7 cellular contexts compared by ENCODE assay signal in the genomic region with DNA sequence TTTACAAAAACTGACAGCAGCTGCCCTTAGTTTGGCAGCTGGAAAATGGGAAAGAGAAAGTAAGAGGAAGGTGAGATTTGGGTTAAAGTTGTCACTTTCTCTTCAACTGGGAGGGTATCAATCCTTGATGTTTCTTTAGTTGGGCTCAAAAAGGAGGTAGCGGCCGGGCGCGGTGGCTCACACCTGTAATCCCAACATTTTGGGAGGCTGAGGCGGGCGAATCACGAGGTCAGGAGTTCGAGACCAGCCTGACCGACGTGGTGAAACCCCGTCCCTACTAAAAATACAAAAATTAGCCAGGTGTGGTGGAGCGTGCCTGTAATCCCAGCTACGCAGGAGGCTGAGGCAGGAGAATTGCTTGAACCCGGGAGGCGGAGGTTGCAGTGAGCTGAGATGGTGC. TPM values are rescaled to one million over a fixed set of nuclear protein-coding genes. Genes with fewer than 3 reads are reported as not detected.
DNase-seq lines count a peak whose midpoint lies in the region; ATAC-seq and TF ChIP-seq lines count a peak whose summit lies in the region.
"Not testable (repeated sequence)": the region's sequence is repeated elsewhere in the genome, so short reads cannot be mapped to it uniquely, and the experiment has no call there.

No MANE protein-coding gene starts in this region.

- not testable (repeated sequence) for H3K27me3 Mint-ChIP-seq in Caco-2 (ENCODE audit: insufficient read depth, unreplicated experiment); activated CD8-positive, alpha-beta T cell treated with anti-CD3 and anti-CD28 coated beads, Interleukin-2, amount 10 ng/mL, durations not matched to agents 7 days and 5 days (ENCODE audit: low read depth); activated naive CD8-positive, alpha-beta T cell treated with anti-CD3 and anti-CD28 coated beads, Interleukin-2, amount 10 ng/mL, durations not matched to agents 7 days and 5 days; natural killer cell treated with Interleukin-12 subunit alpha and Interleukin-12 subunit beta and Interleukin-15 and Interleukin-18, amount 100 ng/mL, for 72 hours

- H3K27ac Mint-ChIP-seq in Caco-2 (ENCODE audit: unreplicated experiment); activated CD8-positive, alpha-beta T cell treated with anti-CD3 and anti-CD28 coated beads, Interleukin-2, amount 10 ng/mL, durations not matched to agents 7 days and 5 days; activated naive CD8-positive, alpha-beta T cell treated with anti-CD3 and anti-CD28 coated beads, Interleukin-2, amount 10 ng/mL, durations not matched to agents 7 days and 5 days; natural killer cell treated with Interleukin-12 subunit alpha and Interleukin-12 subunit beta and Interleukin-15 and Interleukin-18, amount 100 ng/mL, for 72 hours: not testable (repeated sequence)

- H3K4me2 ChIP-seq in Karpas-422 (ENCODE audit: low read depth, low read length, poor library complexity, severe bottlenecking): peak overlapping the region; percentile 88
- H3K4me2 ChIP-seq in PC-9: peak overlapping the region; percentile 80

- H3K79me2 ChIP-seq in Karpas-422 (ENCODE audit: low read length): peaks cover 28% of the 10 kb centered on the region
- H3K79me2 ChIP-seq in PC-9 (ENCODE audit: low read depth): not testable (repeated sequence)

- H3K4me1 ChIP-seq in Caco-2; PC-9 (replicated peaks; ENCODE audit: insufficient read depth): not testable (repeated sequence)
- H3K4me1 ChIP-seq in Karpas-422 (ENCODE audit: low read length) (peaks cover 47% of the 10 kb centered on the region), esophagus muscularis mucosa (peaks cover 41 to 53% (median 47%) of the 10 kb centered on the region in 4 donors)

- not testable (repeated sequence) for H3K27ac ChIP-seq in Karpas-422 (ENCODE audit: low read length); PC-9
- H3K27ac ChIP-seq in esophagus muscularis mucosa (replicated peaks in 1 of 4): peak overlapping the region; percentile 90 to 97 (median 96)

- not testable (repeated sequence) for TF ChIP-seq EP300 in esophagus muscularis mucosa (IDR thresholded peaks at IDR 0.05)

- not testable (repeated sequence) for H3F3A ChIP-seq in PC-9 (ENCODE audit: insufficient read depth, low read depth)

- TF ChIP-seq CTCF in Caco-2 (IDR thresholded peaks at IDR 0.05; ENCODE audit: insufficient read depth in 1 of 2, low read depth in 1 of 2, low read length in 1 of 2, severe bottlenecking in 1 of 2, unreplicated experiment in 1 of 2); PC-9 (conservative IDR thresholded peaks at IDR 0.05); esophagus muscularis mucosa (IDR thresholded peaks at IDR 0.05): not testable (repeated sequence)

- not testable (repeated sequence) for H3K4me3 ChIP-seq in Caco-2 (ENCODE audit: low read depth, low read length); Karpas-422 (ENCODE audit: low read length); PC-9; esophagus muscularis mucosa

- peak overlapping the region; percentile 88 for H3K4me3 Mint-ChIP-seq in Caco-2 (ENCODE audit: unreplicated experiment)
- peak overlapping the region; percentile 9 for H3K4me3 Mint-ChIP-seq in activated CD8-positive, alpha-beta T cell treated with anti-CD3 and anti-CD28 coated beads, Interleukin-2, amount 10 ng/mL, durations not matched to agents 7 days and 5 days
- H3K4me3 Mint-ChIP-seq in activated naive CD8-positive, alpha-beta T cell treated with anti-CD3 and anti-CD28 coated beads, Interleukin-2, amount 10 ng/mL, durations not matched to agents 7 days and 5 days: peak overlapping the region; percentile 16
- H3K4me3 Mint-ChIP-seq in natural killer cell treated with Interleukin-12 subunit alpha and Interleukin-12 subunit beta and Interleukin-15 and Interleukin-18, amount 100 ng/mL, for 72 hours: peak overlapping the region; percentile 92

- H3K9me3 Mint-ChIP-seq in Caco-2 (ENCODE audit: unreplicated experiment); activated CD8-positive, alpha-beta T cell treated with anti-CD3 and anti-CD28 coated beads, Interleukin-2, amount 10 ng/mL, durations not matched to agents 7 days and 5 days (ENCODE audit: insufficient read depth); activated naive CD8-positive, alpha-beta T cell treated with anti-CD3 and anti-CD28 coated beads, Interleukin-2, amount 10 ng/mL, durations not matched to agents 7 days and 5 days; natural killer cell treated with Interleukin-12 subunit alpha and Interleukin-12 subunit beta and Interleukin-15 and Interleukin-18, amount 100 ng/mL, for 72 hours: not testable (repeated sequence)

- not testable (repeated sequence) for H3K36me3 Mint-ChIP-seq in Caco-2 (ENCODE audit: insufficient read depth, unreplicated experiment); activated CD8-positive, alpha-beta T cell treated with anti-CD3 and anti-CD28 coated beads, Interleukin-2, amount 10 ng/mL, durations not matched to agents 7 days and 5 days (ENCODE audit: low read depth); activated naive CD8-positive, alpha-beta T cell treated with anti-CD3 and anti-CD28 coated beads, Interleukin-2, amount 10 ng/mL, durations not matched to agents 7 days and 5 days; natural killer cell treated with Interleukin-12 subunit alpha and Interleukin-12 subunit beta and Interleukin-15 and Interleukin-18, amount 100 ng/mL, for 72 hours

- BruUV-seq in Caco-2 (replicated peaks; lab: Mats Ljungman, UMichigan); PC-9 (replicated peaks; lab: Mats Ljungman, UMichigan): not testable (repeated sequence)

- H3K9ac ChIP-seq in Karpas-422 (ENCODE audit: low read length): peak overlapping the region; percentile 77; the same call in 1 of the 2 replicates

- not testable (repeated sequence) for ATAC-seq in activated CD8-positive, alpha-beta T cell treated with anti-CD3 and anti-CD28 coated beads, Interleukin-2, amount 10 ng/mL, durations not matched to agents 7 days and 5 days; activated naive CD8-positive, alpha-beta T cell treated with anti-CD3 and anti-CD28 coated beads, Interleukin-2, amount 10 ng/mL, durations not matched to agents 7 days and 5 days (ENCODE audit: low read depth); natural killer cell treated with Interleukin-12 subunit alpha and Interleukin-12 subunit beta and Interleukin-15 and Interleukin-18, amount 100 ng/mL, for 72 hours

- intact Hi-C loops in Caco-2 (cut with micrococcal nuclease; ENCODE audit: unreplicated experiment); PC-9 (cut with micrococcal nuclease; ENCODE audit: unreplicated experiment); esophagus muscularis mucosa (cut with DNase I): not testable (repeated sequence)

- not testable (repeated sequence) for H3K9me2 ChIP-seq in Karpas-422 (replicated peaks; ENCODE audit: insufficient read depth, low read length); PC-9 (ENCODE audit: insufficient read depth)

- H3K36me3 ChIP-seq in Caco-2 (ENCODE audit: control insufficient read depth, insufficient read depth, low read length); Karpas-422 (ENCODE audit: insufficient read depth, low read length); PC-9 (ENCODE audit: low read depth); esophagus muscularis mucosa: not testable (repeated sequence)

- not testable (repeated sequence) for H3K9me3 ChIP-seq in Caco-2; Karpas-422 (ENCODE audit: low read length); PC-9 (ENCODE audit: insufficient read depth, low read depth); esophagus muscularis mucosa

- not testable (repeated sequence) for H4K20me1 ChIP-seq in Karpas-422 (ENCODE audit: insufficient read depth, low read depth, low read length); PC-9 (ENCODE audit: insufficient read depth)

- H3K27me3 ChIP-seq in Caco-2 (replicated peaks; ENCODE audit: control insufficient read depth, insufficient read depth, low read length); Karpas-422 (ENCODE audit: low read length); PC-9 (ENCODE audit: insufficient read depth, low read depth); esophagus muscularis mucosa: not testable (repeated sequence)

- POLR2A ChIA-PET in Caco-2 (lab: Charles Lee); PC-9 (lab: Charles Lee; ENCODE audit: unreplicated experiment); activated CD8-positive, alpha-beta T cell treated with anti-CD3 and anti-CD28 coated beads, Interleukin-2, amount 10 ng/mL, durations not matched to agents 7 days and 5 days (lab: Charles Lee); activated naive CD8-positive, alpha-beta T cell treated with anti-CD3 and anti-CD28 coated beads, Interleukin-2, amount 10 ng/mL, durations not matched to agents 7 days and 5 days (lab: Charles Lee): not testable (repeated sequence)

- H3K4me1 Mint-ChIP-seq in Caco-2 (ENCODE audit: low read depth, unreplicated experiment): peaks cover 18% of the 10 kb centered on the region
- peaks cover 33% of the 10 kb centered on the region for H3K4me1 Mint-ChIP-seq in activated CD8-positive, alpha-beta T cell treated with anti-CD3 and anti-CD28 coated beads, Interleukin-2, amount 10 ng/mL, durations not matched to agents 7 days and 5 days (ENCODE audit: low read depth)
- peaks cover 27% of the 10 kb centered on the region for H3K4me1 Mint-ChIP-seq in activated naive CD8-positive, alpha-beta T cell treated with anti-CD3 and anti-CD28 coated beads, Interleukin-2, amount 10 ng/mL, durations not matched to agents 7 days and 5 days
- H3K4me1 Mint-ChIP-seq in natural killer cell treated with Interleukin-12 subunit alpha and Interleukin-12 subunit beta and Interleukin-15 and Interleukin-18, amount 100 ng/mL, for 72 hours (ENCODE audit: low read depth in 2 of 2): peaks cover 23 to 33% of the 10 kb centered on the region in 2 donors

- 98% methylated on average over 15 of the region's 15 CpGs for WGBS in esophagus muscularis mucosa

- CTCF ChIA-PET in Caco-2 (lab: Charles Lee); PC-9 (lab: Charles Lee); activated CD8-positive, alpha-beta T cell treated with anti-CD3 and anti-CD28 coated beads, Interleukin-2, amount 10 ng/mL, durations not matched to agents 7 days and 5 days (lab: Charles Lee): not testable (repeated sequence)

- TF ChIP-seq POLR2A in esophagus muscularis mucosa (IDR thresholded peaks at IDR 0.05; ENCODE audit: low read depth): not testable (repeated sequence)

- DNase-seq in Caco-2; Karpas-422; PC-9; activated CD8-positive, alpha-beta T cell treated with anti-CD3 and anti-CD28 coated beads, Interleukin-2, amount 10 ng/mL, durations not matched to agents 7 days and 5 days; activated naive CD8-positive, alpha-beta T cell treated with anti-CD3 and anti-CD28 coated beads, Interleukin-2, amount 10 ng/mL, durations not matched to agents 7 days and 5 days; esophagus muscularis mucosa (ENCODE audit: extremely low spot score); natural killer cell treated with Interleukin-12 subunit alpha and Interleukin-12 subunit beta and Interleukin-15 and Interleukin-18, amount 100 ng/mL, for 72 hours (ENCODE audit: low spot score): not testable (repeated sequence)

- not testable (repeated sequence) for H2AFZ ChIP-seq in Karpas-422 (ENCODE audit: low read length); PC-9

RNA-seq across cellular contexts. Expression of a gene that starts 1.6 kb away (rescaled TPM):
- 27.5 and 31.9 TPM in 2 replicates for total RNA-seq in Caco-2 (2022)
- total RNA-seq in Karpas-422 (2014; rRNA removed; shearing (Covaris generic); ENCODE audit: low replicate concordance): 19.9 and 27.8 TPM in 2 replicates
- total RNA-seq in PC-9 (2021): 9.4 and 12.1 TPM in 2 replicates
- 10 to 100 TPM; 32.4 to 39.9 TPM for total RNA-seq in activated CD8-positive, alpha-beta T cell treated with anti-CD3 and anti-CD28 coated beads, Interleukin-2, amount 10 ng/mL, durations not matched to agents 7 days and 5 days
- 10 to 100 TPM; 26.5 to 29.8 TPM for total RNA-seq in activated naive CD8-positive, alpha-beta T cell treated with anti-CD3 and anti-CD28 coated beads, Interleukin-2, amount 10 ng/mL, durations not matched to agents 7 days and 5 days
- total RNA-seq in esophagus muscularis mucosa: 10 to 100 TPM; 14.1 to 28.7 (median 21.3) TPM
- total RNA-seq in natural killer cell treated with Interleukin-12 subunit alpha and Interleukin-12 subunit beta and Interleukin-15 and Interleukin-18, amount 100 ng/mL, for 72 hours: 10 to 100 TPM; 25.7 to 39.0 TPM

RNA-seq across cellular contexts. Expression of a gene that starts 52.0 kb away (rescaled TPM):
- total RNA-seq in Caco-2 (2022) (54.5 and 59.3 TPM in 2 replicates), PC-9 (2021) (38.5 and 42.9 TPM in 2 replicates), esophagus muscularis mucosa (10 to 100 TPM; 23.1 to 37.0 (median 24.3) TPM)
- total RNA-seq in Karpas-422 (2014; rRNA removed; shearing (Covaris generic); ENCODE audit: low replicate concordance): 27.1 and 56.9 TPM in 2 replicates
- total RNA-seq in activated CD8-positive, alpha-beta T cell treated with anti-CD3 and anti-CD28 coated beads, Interleukin-2, amount 10 ng/mL, durations not matched to agents 7 days and 5 days: 10 to 100 TPM; 46.8 to 49.7 TPM
- total RNA-seq in activated naive CD8-positive, alpha-beta T cell treated with anti-CD3 and anti-CD28 coated beads, Interleukin-2, amount 10 ng/mL, durations not matched to agents 7 days and 5 days: 10 to 100 TPM; 42.9 to 47.8 TPM
- 10 to 100 TPM; 41.4 to 47.9 TPM for total RNA-seq in natural killer cell treated with Interleukin-12 subunit alpha and Interleukin-12 subunit beta and Interleukin-15 and Interleukin-18, amount 100 ng/mL, for 72 hours

Comparison
In these comparisons a context has a peak if more than half of its experiments do, and no peak if none do; other contexts are left out.
1. H3K4me3 Mint-ChIP-seq: peak in every context shown above with its lines; median percentile 92 in natural killer cell treated with Interleukin-12 subunit alpha and Interleukin-12 subunit beta and Interleukin-15 and Interleukin-18, amount 100 ng/mL, for 72 hours; 88 in Caco-2; 16 in activated naive CD8-positive, alpha-beta T cell treated with anti-CD3 and anti-CD28 coated beads, Interleukin-2, amount 10 ng/mL, durations not matched to agents 7 days and 5 days; 9 in activated CD8-positive, alpha-beta T cell treated with anti-CD3 and anti-CD28 coated beads, Interleukin-2, amount 10 ng/mL, durations not matched to agents 7 days and 5 days.